In genomic region chr6:155183095-155183494, GRCh38 we compare ENCODE assay signal across 13 cellular contexts.
A peak's percentile ranks its signal among the peaks of the same experiment; 100 is the strongest.
DNase-seq lines count a peak whose midpoint lies in the region; ATAC-seq, FAIRE-seq and TF ChIP-seq lines count a peak whose summit lies in the region.
"Had no signal": no experiment of that assay in that cellular context is flagged by ENCODE, and none has a peak within 500 bp of the region (broad histone marks: within the 10 kb centered on the region; RNA-seq: fewer than 3 reads in every experiment).

No MANE protein-coding gene starts in this region.

- H3K4me3 Mint-ChIP-seq in IgD-negative memory B cell = peak overlapping the region; percentile 44 to 81 (median 64)

- H3K27ac ChIP-seq in WERI-Rb-1 (no peak overlapping the region), gastrocnemius medialis (no peak overlapping the region)
- H3K27ac ChIP-seq: upper lobe of left lung had no signal

- no peak for DNase-seq in GM12892 (ENCODE audit: insufficient read length)
- peak; percentile 25 for DNase-seq in germinal center (ENCODE audit: low spot score)
- no peak for DNase-seq in WERI-Rb-1
- no peak for DNase-seq in cerebellar cortex (ENCODE audit: low spot score)
- no peak for DNase-seq in gastrocnemius medialis
- DNase-seq: heart right ventricle; NCI-H2107; stimulated activated CD4-positive, alpha-beta T cell treated with anti-CD3 and anti-CD28 coated beads, Interleukin-4, amount 100 ng/mL, for 1 hour; SW 1271; upper lobe of left lung had no signal

- FAIRE-seq in GM12892 (lab: Jason Lieb, UNC) = peak; percentile 91

- in situ Hi-C loops in gastrocnemius medialis (cut with MboI; ENCODE audit: low sequenced_read_pairs in 4 of 4) = no loop called here

- no peaks in the 10 kb centered on the region for H3K36me3 Mint-ChIP-seq in IgD-negative memory B cell

- peaks cover 44 to 58% (median 55%) of the 10 kb centered on the region in 3 donors for H3K4me1 Mint-ChIP-seq in IgD-negative memory B cell

- H3K4me1 ChIP-seq in gastrocnemius medialis = peaks cover 0 to under 1% of the 10 kb centered on the region in 2 donors

- no peak for TF ChIP-seq CTCF in WERI-Rb-1 (IDR thresholded peaks at IDR 0.05; ENCODE audit: low read depth, low read length)
- TF ChIP-seq CTCF in gastrocnemius medialis (IDR thresholded peaks at IDR 0.05 in 4 of 5, conservative IDR thresholded peaks at IDR 0.05 in 1 of 5) = no peak

- H3K27ac Mint-ChIP-seq in IgD-negative memory B cell = peak overlapping the region; percentile 80 to 97 (median 93)

- H3K4me3 ChIP-seq in WERI-Rb-1 (ENCODE audit: low read depth, low read length) (no peak overlapping the region), gastrocnemius medialis (no peak overlapping the region)
- H3K4me3 ChIP-seq: heart right ventricle, upper lobe of left lung had no signal

- intact Hi-C loops in gastrocnemius medialis (cut with DNase I; ENCODE audit: low total_unique reads) = no loop called here

- H3K36me3 ChIP-seq in WERI-Rb-1 (peaks cover 71% of the 10 kb centered on the region), gastrocnemius medialis (no peaks in the 10 kb centered on the region)
- H3K36me3 ChIP-seq: upper lobe of left lung had no signal

- peak; percentile 78 for TF ChIP-seq POLR2A in GM12892 (IDR thresholded peaks at IDR 0.05; ENCODE audit: low read depth, low read length)
- TF ChIP-seq POLR2A in gastrocnemius medialis (IDR thresholded peaks at IDR 0.05) = no peak

- no peaks in the 10 kb centered on the region for H3K27me3 Mint-ChIP-seq in IgD-negative memory B cell

- ATAC-seq in GM21360 (IDR thresholded peaks at IDR 0.05; ENCODE audit: unreplicated experiment) (peak; percentile 36), gastrocnemius medialis (no peak)
- ATAC-seq in activated CD4-positive, CD25-positive, alpha-beta regulatory T cell treated with anti-CD3 and anti-CD28 coated beads, Interleukin-2, amount 50 U/mL, for 24 hours = no peak

- H3K9me3 ChIP-seq in WERI-Rb-1 (ENCODE audit: severe bottlenecking) (no peaks in the 10 kb centered on the region), gastrocnemius medialis (no peaks in the 10 kb centered on the region)
- H3K9me3 ChIP-seq: heart right ventricle, upper lobe of left lung had no signal

- no peaks in the 10 kb centered on the region for H3K9me3 Mint-ChIP-seq in IgD-negative memory B cell

- no peaks in the 10 kb centered on the region for H3K27me3 ChIP-seq in WERI-Rb-1 (ENCODE audit: insufficient read depth, low read depth, severe bottlenecking)
- no peaks in the 10 kb centered on the region for H3K27me3 ChIP-seq in gastrocnemius medialis
- H3K27me3 ChIP-seq: heart right ventricle, upper lobe of left lung had no signal
